10 cellular contexts compared by ENCODE assay signal in the genomic region with DNA sequence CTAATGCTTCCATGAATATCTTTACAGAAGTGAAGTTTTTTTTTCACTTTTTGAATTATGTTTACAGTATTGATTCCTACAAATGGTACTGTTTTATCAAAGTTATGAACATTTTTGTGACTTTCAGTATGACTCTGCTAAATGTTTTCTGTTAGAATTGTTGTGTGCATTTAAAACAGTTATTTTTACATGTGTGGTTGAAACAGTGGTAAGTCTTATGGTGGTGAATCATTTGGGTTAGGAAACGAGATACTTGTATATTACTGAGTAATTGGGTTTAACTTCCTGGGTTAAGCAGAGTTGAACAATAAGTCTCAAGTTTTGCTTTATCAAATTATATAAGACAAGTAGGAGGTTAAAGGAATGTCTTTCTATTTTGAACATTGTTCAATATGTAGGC.
DNase-seq lines count a peak whose midpoint lies in the region; ATAC-seq and TF ChIP-seq lines count a peak whose summit lies in the region.
"Had no signal": no experiment of that assay in that cellular context is flagged by ENCODE, and none has a peak within 500 bp of the region (broad histone marks: within the 10 kb centered on the region; RNA-seq: fewer than 3 reads in every experiment).

No MANE protein-coding gene starts in this region.

- no peaks in the 10 kb centered on the region; a peak in 1 of 4 replicates for H3K4me1 ChIP-seq in SK-N-SH (ENCODE audit: control insufficient read depth in 1 of 2, insufficient read depth in 2 of 2, low read depth in 1 of 2, low read length in 1 of 2)
- H3K4me1 ChIP-seq in trophoblast cell (ENCODE audit: control insufficient read depth in 1 of 2, insufficient read depth in 2 of 2, low read length in 2 of 2), result no peaks in the 10 kb centered on the region

- H3K4me2 ChIP-seq in SK-N-SH (peak overlapping the region; percentile 32; the same call in 1 of the 2 replicates), trophoblast cell (ENCODE audit: low read length) (no peak overlapping the region)

- H3K27ac ChIP-seq in SK-N-SH (ENCODE audit: low read depth in 2 of 2, low read length in 1 of 2) (peak overlapping the region; percentile 56 to 73; a peak in 3 of 4 replicates), trophoblast cell (ENCODE audit: low read depth, low read length) (no peak overlapping the region)

- TF ChIP-seq RAD21 in SK-N-SH (IDR thresholded peaks at IDR 0.05; ENCODE audit: low read length), result no peak

- no peak overlapping the region for H2BK5ac ChIP-seq in trophoblast cell (ENCODE audit: low read depth, low read length, poor library complexity)

- H3K27me3 ChIP-seq in SK-N-SH (ENCODE audit: insufficient read depth) (no peaks in the 10 kb centered on the region), trophoblast cell (ENCODE audit: insufficient read depth, low read length) (no peaks in the 10 kb centered on the region)

- no peak overlapping the region for H3K4ac ChIP-seq in trophoblast cell (ENCODE audit: low read depth, low read length)

- no peaks in the 10 kb centered on the region for H4K20me1 ChIP-seq in SK-N-SH (ENCODE audit: insufficient read depth)

- H3K9me3 ChIP-seq in SK-N-SH (no peaks in the 10 kb centered on the region), trophoblast cell (ENCODE audit: insufficient read depth, low read depth, low read length) (no peaks in the 10 kb centered on the region)

- no peak overlapping the region for H3K23ac ChIP-seq in trophoblast cell (ENCODE audit: low read length)

- no peak overlapping the region for H3K18ac ChIP-seq in trophoblast cell (ENCODE audit: low read length)

- H2BK120ac ChIP-seq in trophoblast cell (ENCODE audit: insufficient read depth, low read length, poor library complexity), result no peak overlapping the region

- POLR2A ChIA-PET in SK-N-SH (lab: Yijun Ruan, JAX), result no interaction called here

- no peaks in the 10 kb centered on the region for H3K9me2 ChIP-seq in SK-N-SH

- no peak overlapping the region for H3K14ac ChIP-seq in trophoblast cell (ENCODE audit: low read length)

- H3K79me1 ChIP-seq in trophoblast cell (ENCODE audit: low read length), result no peaks in the 10 kb centered on the region

- no peak overlapping the region for H2AK5ac ChIP-seq in trophoblast cell (ENCODE audit: low read length)

- WGBS in SK-N-SH (ENCODE audit: low lambda C conversion rate), result 19% methylated on average over 1 of the region's 1 CpG
- WGBS in trophoblast cell (ENCODE audit: extremely low coverage, insufficient coverage, insufficient read length), result no CpG with 5 or more reads among the region's 1 CpG

- H4K12ac ChIP-seq in trophoblast cell (ENCODE audit: low read depth, low read length), result no peak overlapping the region

- H2AFZ ChIP-seq in SK-N-SH (ENCODE audit: low read depth), result no peak overlapping the region
- no peak overlapping the region for H2AFZ ChIP-seq in trophoblast cell (ENCODE audit: insufficient read depth, low read length, poor library complexity)

- DNase-seq in ELR (ENCODE audit: low read depth) (peak; percentile 80), SK-N-SH (no peak), hepatic stellate cell (ENCODE audit: low spot score) (peak; percentile 59), NCI-H524 treated with DMSO at 0.1 percent for 48 hours (lab: John Stamatoyannopoulos, UW) (no peak), trophoblast cell (no peak), NCI-H82 (lab: John Stamatoyannopoulos, UW) (no peak)
- DNase-seq in stimulated activated naive CD4-positive, alpha-beta T cell treated with Interleukin-2 at 50 U/mL for 16 hours (lab: John Stamatoyannopoulos, UW), result no peak

- H3K9ac ChIP-seq in SK-N-SH (no peak overlapping the region), trophoblast cell (ENCODE audit: low read length) (no peak overlapping the region)

- peak; percentile 82 for ATAC-seq in GM21723 (IDR thresholded peaks at IDR 0.05; ENCODE audit: unreplicated experiment)
- ATAC-seq: K562, WTC11 had no signal

- no peak overlapping the region for H2BK12ac ChIP-seq in trophoblast cell (ENCODE audit: low read length)

- no peak overlapping the region for H4K8ac ChIP-seq in trophoblast cell (ENCODE audit: low read depth, low read length)

- H3F3A ChIP-seq in SK-N-SH (replicated peaks; ENCODE audit: insufficient read depth), result peaks cover 15% of the 10 kb centered on the region

- TF ChIP-seq CTCF in SK-N-SH (IDR thresholded peaks at IDR 0.05), result no peak

- no peak overlapping the region; a peak in 1 of 4 replicates for H3K4me3 ChIP-seq in SK-N-SH (ENCODE audit: low read depth in 2 of 2, low read length in 1 of 2)
- no peak overlapping the region for H3K4me3 ChIP-seq in trophoblast cell (ENCODE audit: low read depth, low read length)
- H3K4me3 ChIP-seq: K562 had no signal

- no peaks in the 10 kb centered on the region for H3K79me2 ChIP-seq in SK-N-SH (ENCODE audit: insufficient read depth)
- H3K79me2 ChIP-seq in trophoblast cell (ENCODE audit: control insufficient read depth, insufficient read depth, low read length, poor library complexity), result no peaks in the 10 kb centered on the region

- TF ChIP-seq EP300 in SK-N-SH (IDR thresholded peaks at IDR 0.05; ENCODE audit: borderline replicate concordance in 1 of 2, low read depth in 1 of 2, low read length in 1 of 2), result 0 out of 4 replicates have a peak, but pooled peaks of 1 of the 2 experiments have one; percentile 10

- CTCF ChIA-PET in SK-N-SH (lab: Yijun Ruan, JAX), result interaction anchor here (1.0 to 1.5 kb wide), 6 partner anchors 16 to 171 kb away, joined by 3 to 5 read pairs (median 4); no protein-coding TSS in a partner anchor

- H3K36me3 ChIP-seq in SK-N-SH (replicated peaks in 1 of 2; ENCODE audit: control insufficient read depth in 1 of 2, insufficient read depth in 2 of 2, low read length in 1 of 2) (peaks cover 20 to 51% of the 10 kb centered on the region in 2 experiments), trophoblast cell (ENCODE audit: control insufficient read depth in 1 of 2, insufficient read depth in 2 of 2, low read length in 2 of 2) (peaks cover 16 to 18% of the 10 kb centered on the region in 2 experiments)

- no peak overlapping the region for H4K91ac ChIP-seq in trophoblast cell (ENCODE audit: low read depth, low read length)

TF ChIP-seq in SK-N-SH, 30 proteins besides CTCF, POLR2A, EP300 and RAD21 (continues in another document):
- TF ChIP-seq, protein P1, sequence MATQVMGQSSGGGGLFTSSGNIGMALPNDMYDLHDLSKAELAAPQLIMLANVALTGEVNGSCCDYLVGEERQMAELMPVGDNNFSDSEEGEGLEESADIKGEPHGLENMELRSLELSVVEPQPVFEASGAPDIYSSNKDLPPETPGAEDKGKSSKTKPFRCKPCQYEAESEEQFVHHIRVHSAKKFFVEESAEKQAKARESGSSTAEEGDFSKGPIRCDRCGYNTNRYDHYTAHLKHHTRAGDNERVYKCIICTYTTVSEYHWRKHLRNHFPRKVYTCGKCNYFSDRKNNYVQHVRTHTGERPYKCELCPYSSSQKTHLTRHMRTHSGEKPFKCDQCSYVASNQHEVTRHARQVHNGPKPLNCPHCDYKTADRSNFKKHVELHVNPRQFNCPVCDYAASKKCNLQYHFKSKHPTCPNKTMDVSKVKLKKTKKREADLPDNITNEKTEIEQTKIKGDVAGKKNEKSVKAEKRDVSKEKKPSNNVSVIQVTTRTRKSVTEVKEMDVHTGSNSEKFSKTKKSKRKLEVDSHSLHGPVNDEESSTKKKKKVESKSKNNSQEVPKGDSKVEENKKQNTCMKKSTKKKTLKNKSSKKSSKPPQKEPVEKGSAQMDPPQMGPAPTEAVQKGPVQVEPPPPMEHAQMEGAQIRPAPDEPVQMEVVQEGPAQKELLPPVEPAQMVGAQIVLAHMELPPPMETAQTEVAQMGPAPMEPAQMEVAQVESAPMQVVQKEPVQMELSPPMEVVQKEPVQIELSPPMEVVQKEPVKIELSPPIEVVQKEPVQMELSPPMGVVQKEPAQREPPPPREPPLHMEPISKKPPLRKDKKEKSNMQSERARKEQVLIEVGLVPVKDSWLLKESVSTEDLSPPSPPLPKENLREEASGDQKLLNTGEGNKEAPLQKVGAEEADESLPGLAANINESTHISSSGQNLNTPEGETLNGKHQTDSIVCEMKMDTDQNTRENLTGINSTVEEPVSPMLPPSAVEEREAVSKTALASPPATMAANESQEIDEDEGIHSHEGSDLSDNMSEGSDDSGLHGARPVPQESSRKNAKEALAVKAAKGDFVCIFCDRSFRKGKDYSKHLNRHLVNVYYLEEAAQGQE (IDR thresholded peaks at IDR 0.05; ENCODE audit: low read depth, low read length), result no peak
- TF ChIP-seq GABPA (IDR thresholded peaks at IDR 0.05; ENCODE audit: low read depth), result peak; percentile 33; the same call in 1 of the 2 replicates
- 0 out of 2 replicates have a peak, but pooled peaks have one; percentile 11 for TF ChIP-seq MEF2A (IDR thresholded peaks at IDR 0.05; ENCODE audit: borderline replicate concordance, low read depth)
- TF ChIP-seq, protein P2, sequence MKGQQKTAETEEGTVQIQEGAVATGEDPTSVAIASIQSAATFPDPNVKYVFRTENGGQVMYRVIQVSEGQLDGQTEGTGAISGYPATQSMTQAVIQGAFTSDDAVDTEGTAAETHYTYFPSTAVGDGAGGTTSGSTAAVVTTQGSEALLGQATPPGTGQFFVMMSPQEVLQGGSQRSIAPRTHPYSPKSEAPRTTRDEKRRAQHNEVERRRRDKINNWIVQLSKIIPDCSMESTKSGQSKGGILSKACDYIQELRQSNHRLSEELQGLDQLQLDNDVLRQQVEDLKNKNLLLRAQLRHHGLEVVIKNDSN (IDR thresholded peaks at IDR 0.05; ENCODE audit: borderline replicate concordance, low read depth), result no peak
- TF ChIP-seq, protein P3, sequence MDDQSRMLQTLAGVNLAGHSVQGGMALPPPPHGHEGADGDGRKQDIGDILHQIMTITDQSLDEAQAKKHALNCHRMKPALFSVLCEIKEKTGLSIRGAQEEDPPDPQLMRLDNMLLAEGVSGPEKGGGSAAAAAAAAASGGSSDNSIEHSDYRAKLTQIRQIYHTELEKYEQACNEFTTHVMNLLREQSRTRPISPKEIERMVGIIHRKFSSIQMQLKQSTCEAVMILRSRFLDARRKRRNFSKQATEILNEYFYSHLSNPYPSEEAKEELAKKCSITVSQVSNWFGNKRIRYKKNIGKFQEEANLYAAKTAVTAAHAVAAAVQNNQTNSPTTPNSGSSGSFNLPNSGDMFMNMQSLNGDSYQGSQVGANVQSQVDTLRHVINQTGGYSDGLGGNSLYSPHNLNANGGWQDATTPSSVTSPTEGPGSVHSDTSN (IDR thresholded peaks at IDR 0.05), result no peak
- TF ChIP-seq NRF1 (IDR thresholded peaks at IDR 0.05; ENCODE audit: low read depth, low read length), result no peak
- peak; percentile 46 for TF ChIP-seq TCF12 (IDR thresholded peaks at IDR 0.05)
- no peak for TF ChIP-seq RFX5 (IDR thresholded peaks at IDR 0.05; ENCODE audit: low read length)
- peak; percentile 65; the same call in 1 of the 2 replicates for TF ChIP-seq RXRA (IDR thresholded peaks at IDR 0.05; ENCODE audit: borderline replicate concordance, low read depth)
- TF ChIP-seq SIN3A (IDR thresholded peaks at IDR 0.05; ENCODE audit: borderline replicate concordance, low read depth, low read length), result no peak

Comparison
In these comparisons a context has a peak if more than half of its experiments do, and no peak if none do; other contexts are left out.
1. DNase-seq: peak in ELR (single experiment) and hepatic stellate cell (single experiment); none in SK-N-SH (single experiment), stimulated activated naive CD4-positive, alpha-beta T cell treated with Interleukin-2 at 50 U/mL for 16 hours (single experiment), NCI-H524 treated with DMSO at 0.1 percent for 48 hours (single experiment), trophoblast cell (0 of 2) and NCI-H82 (single experiment).